10 cellular contexts compared by ENCODE assay signal in genomic region chr17:49194297-49194607, GRCh38. TPM values are rescaled to one million over a fixed set of nuclear protein-coding genes. Genes with fewer than 3 reads are reported as not detected.
DNase-seq lines count a peak whose midpoint lies in the region; ATAC-seq and TF ChIP-seq lines count a peak whose summit lies in the region.
"Had no signal": no experiment of that assay in that cellular context is flagged by ENCODE, and none has a peak within 500 bp of the region (broad histone marks: within the 10 kb centered on the region; RNA-seq: fewer than 3 reads in every experiment).

No MANE protein-coding gene starts in this region.

- peaks cover 36% of the 10 kb centered on the region for H3K4me1 Mint-ChIP-seq in central memory CD8-positive, alpha-beta T cell
- peaks cover 27% of the 10 kb centered on the region for H3K4me1 Mint-ChIP-seq in neural progenitor cell

- DNase-seq in central memory CD8-positive, alpha-beta T cell (ENCODE audit: low spot score in 2 of 2) = no peak
- DNase-seq in neural progenitor cell (ENCODE audit: low spot score) (no peak), NCI-H524 treated with DMSO at 0.1 percent for 48 hours (lab: John Stamatoyannopoulos, UW) (no peak), NCI-H2107 treated with DMSO at 0.1 percent for 48 hours (lab: John Stamatoyannopoulos, UW; ENCODE audit: unreplicated experiment) (no peak)
- DNase-seq in stimulated activated CD4-positive, alpha-beta T cell treated with anti-CD3 and anti-CD28 coated beads, Interleukin-4, amount 100 ng/mL, for 1 hour = no peak
- DNase-seq: activated CD4-positive, CD25-positive, alpha-beta regulatory T cell treated with anti-CD3 and anti-CD28 coated beads, Interleukin-2, amount 50 U/mL, for 72 hours; DMS 273 treated with DMSO at 0.1 percent for 48 hours had no signal

- H3K27me3 ChIP-seq in BLaER1 (no peaks in the 10 kb centered on the region), HUES48 (ENCODE audit: control insufficient read depth, insufficient read depth, low read length) (no peaks in the 10 kb centered on the region), neural progenitor cell (no peaks in the 10 kb centered on the region)

- peaks cover 25% of the 10 kb centered on the region for H3K36me3 Mint-ChIP-seq in central memory CD8-positive, alpha-beta T cell (ENCODE audit: insufficient read depth)
- H3K36me3 Mint-ChIP-seq in neural progenitor cell = no peaks in the 10 kb centered on the region

- H3K9ac ChIP-seq in BLaER1 (no peak overlapping the region; the same call in 1 of the 2 replicates), HUES48 (ENCODE audit: low read depth, low read length) (no peak overlapping the region), neural progenitor cell (no peak overlapping the region)

- no peak for ATAC-seq in central memory CD8-positive, alpha-beta T cell (replicated peaks; ENCODE audit: extremely low read depth, poor library complexity, severe bottlenecking)
- no peak for ATAC-seq in GM18517 (IDR thresholded peaks at IDR 0.05; ENCODE audit: unreplicated experiment)

- H3K4me2 ChIP-seq in BLaER1 (peak overlapping the region; percentile 89), neural progenitor cell (peak overlapping the region; percentile 75)

- H3K9me3 Mint-ChIP-seq in central memory CD8-positive, alpha-beta T cell = no peaks in the 10 kb centered on the region
- H3K9me3 Mint-ChIP-seq in neural progenitor cell = peaks cover 5% of the 10 kb centered on the region

- H3K27ac ChIP-seq in BLaER1 (no peak overlapping the region), HUES48 (ENCODE audit: low read depth, low read length) (no peak overlapping the region), neural progenitor cell (no peak overlapping the region)

- TF ChIP-seq CTCF in neural progenitor cell (IDR thresholded peaks at IDR 0.05) = no peak

- no peaks in the 10 kb centered on the region for H3K79me2 ChIP-seq in neural progenitor cell (ENCODE audit: low read depth)

- H4K20me1 ChIP-seq in BLaER1 (no peaks in the 10 kb centered on the region), neural progenitor cell (ENCODE audit: low read depth) (no peaks in the 10 kb centered on the region)

- H3F3A ChIP-seq in neural progenitor cell (ENCODE audit: low read depth) = peaks cover 39% of the 10 kb centered on the region

- peaks cover 6% of the 10 kb centered on the region for H3K27me3 Mint-ChIP-seq in central memory CD8-positive, alpha-beta T cell
- peaks cover 22% of the 10 kb centered on the region for H3K27me3 Mint-ChIP-seq in neural progenitor cell (ENCODE audit: insufficient read depth, low read depth)

- peaks cover 28% of the 10 kb centered on the region for H3K4me1 ChIP-seq in BLaER1
- H3K4me1 ChIP-seq in HUES48 (ENCODE audit: control insufficient read depth, insufficient read depth, low read length) = no peaks in the 10 kb centered on the region
- H3K4me1 ChIP-seq in neural progenitor cell = peaks cover 4% of the 10 kb centered on the region

- H3K4me3 Mint-ChIP-seq in central memory CD8-positive, alpha-beta T cell = peak overlapping the region; percentile 94
- H3K4me3 Mint-ChIP-seq in neural progenitor cell = peak overlapping the region; percentile 98

- H3K9me3 ChIP-seq in BLaER1 (no peaks in the 10 kb centered on the region), HUES48 (ENCODE audit: control insufficient read depth, insufficient read depth, low read length) (no peaks in the 10 kb centered on the region), neural progenitor cell (ENCODE audit: low read depth) (no peaks in the 10 kb centered on the region)

- peak overlapping the region; percentile 70 for H3K27ac Mint-ChIP-seq in central memory CD8-positive, alpha-beta T cell (ENCODE audit: low read depth)
- peak overlapping the region; percentile 99 for H3K27ac Mint-ChIP-seq in neural progenitor cell

- peak overlapping the region; percentile 88; the same call in 1 of the 2 replicates for H3K4me3 ChIP-seq in BLaER1
- peak overlapping the region; percentile 81 for H3K4me3 ChIP-seq in HUES48 (ENCODE audit: low read depth, low read length)
- H3K4me3 ChIP-seq in neural progenitor cell = peak overlapping the region; percentile 74

- H2AFZ ChIP-seq in neural progenitor cell (replicated peaks) = peak overlapping the region; percentile 94

- H3K36me3 ChIP-seq in BLaER1 (no peaks in the 10 kb centered on the region), HUES48 (ENCODE audit: control insufficient read depth, insufficient read depth, low read length) (no peaks in the 10 kb centered on the region), neural progenitor cell (no peaks in the 10 kb centered on the region)

RNA-seq across cellular contexts. Expression of gene GNGT2, which starts 16.1 kb away (rescaled TPM):
- not detected in 2 replicates for total RNA-seq in neural progenitor cell (ENCODE audit: low replicate concordance)

RNA-seq across cellular contexts. Expression of gene ABI3, which starts 16.3 kb away (rescaled TPM):
- total RNA-seq in neural progenitor cell (ENCODE audit: low replicate concordance) = not detected in 2 replicates

RNA-seq across cellular contexts. Expression of gene PHOSPHO1, which starts 36.3 kb away (rescaled TPM):
- total RNA-seq in neural progenitor cell (ENCODE audit: low replicate concordance) = 0.06 TPM in 1 of 2 replicates, not detected in the other
